Comparison of ENCODE assay signal across 16 cellular contexts in the genomic region with DNA sequence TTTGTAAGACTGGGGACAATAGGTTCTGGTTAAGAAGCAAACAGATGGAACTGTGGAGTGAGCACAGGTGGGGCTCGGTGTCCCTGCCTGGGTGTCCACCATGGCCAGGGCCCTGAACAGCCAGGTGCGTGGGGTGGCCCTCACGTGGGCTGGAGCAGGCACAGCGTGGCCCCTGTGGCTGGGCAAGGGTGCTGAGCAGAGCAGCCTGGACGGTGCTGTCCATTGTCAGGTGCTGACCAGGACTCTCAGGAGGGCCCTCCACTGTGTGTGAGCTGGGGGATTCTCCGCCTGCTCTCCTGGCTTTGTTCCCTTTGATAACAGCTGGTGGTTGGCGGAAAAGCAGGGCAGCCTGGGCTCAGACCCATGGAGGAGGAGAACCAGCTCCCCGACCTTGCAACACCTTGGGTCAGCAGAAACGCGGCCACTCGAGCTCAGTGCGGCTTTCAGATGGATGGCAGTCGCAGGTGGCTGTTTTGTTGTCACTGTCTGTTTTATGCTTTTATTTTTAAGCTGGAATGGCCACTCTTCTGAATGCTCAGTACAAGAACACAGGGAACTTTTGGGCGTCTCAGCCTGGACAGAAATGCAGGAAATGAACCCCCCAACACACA.
A peak's percentile ranks its signal among the peaks of the same experiment; 100 is the strongest.
DNase-seq lines count a peak whose midpoint lies in the region; ATAC-seq and TF ChIP-seq lines count a peak whose summit lies in the region.
"Had no signal": no experiment of that assay in that cellular context is flagged by ENCODE, and none has a peak within 500 bp of the region (broad histone marks: within the 10 kb centered on the region; RNA-seq: fewer than 3 reads in every experiment).

No MANE protein-coding gene starts in this region.

- H3K4me1 ChIP-seq in mesendoderm (ENCODE audit: control insufficient read depth, low read depth, low read length) (no peaks in the 10 kb centered on the region), upper lobe of right lung (no peaks in the 10 kb centered on the region)
- H3K4me1 ChIP-seq: SJSA1 had no signal

- no peak overlapping the region for H3K4me2 ChIP-seq in mesendoderm (ENCODE audit: low read length)

- H3K9me3 ChIP-seq in upper lobe of right lung = no peaks in the 10 kb centered on the region
- H3K9me3 ChIP-seq: SJSA1 had no signal

- no peak overlapping the region for H3K23ac ChIP-seq in mesendoderm (ENCODE audit: low read length)

- no peak overlapping the region for H2AK5ac ChIP-seq in mesendoderm (ENCODE audit: low read length)

- no peak overlapping the region for H2BK120ac ChIP-seq in mesendoderm (ENCODE audit: low read depth, low read length)

- H3K4me1 Mint-ChIP-seq in natural killer cell treated with Interleukin-12 subunit alpha and Interleukin-12 subunit beta and Interleukin-15 and Interleukin-18, amount 100 ng/mL, for 72 hours (ENCODE audit: low read depth in 2 of 2) = no peaks in the 10 kb centered on the region
- no peaks in the 10 kb centered on the region for H3K4me1 Mint-ChIP-seq in natural killer cell

- no peak overlapping the region for H3K18ac ChIP-seq in mesendoderm (ENCODE audit: low read length)

- H4K8ac ChIP-seq in mesendoderm (ENCODE audit: low read depth, low read length) = no peak overlapping the region

- intact Hi-C loops in natural killer cell (cut with micrococcal nuclease) = no loop called here
- intact Hi-C loops in upper lobe of right lung (cut with DNase I) = no loop called here

- no peak overlapping the region for H3K56ac ChIP-seq in mesendoderm (ENCODE audit: low read length)

- no CpG with 5 or more reads among the region's 14 CpGs for WGBS in mesendoderm (ENCODE audit: extremely low coverage, insufficient coverage, low lambda C conversion rate)

- H3K79me1 ChIP-seq in mesendoderm (ENCODE audit: low read length) = no peaks in the 10 kb centered on the region

- peaks cover 2 to 12% of the 10 kb centered on the region in 2 donors for H3K27me3 Mint-ChIP-seq in natural killer cell treated with Interleukin-12 subunit alpha and Interleukin-12 subunit beta and Interleukin-15 and Interleukin-18, amount 100 ng/mL, for 72 hours
- peaks cover 0 to 4% of the 10 kb centered on the region in 2 donors for H3K27me3 Mint-ChIP-seq in natural killer cell (ENCODE audit: low read depth in 2 of 2)

- H3K9ac ChIP-seq in mesendoderm (ENCODE audit: low read length) = no peak overlapping the region
- H3K9ac ChIP-seq: GM23248 had no signal

- H4K5ac ChIP-seq in mesendoderm (ENCODE audit: low read length) = no peak overlapping the region

- no peak overlapping the region for H2BK5ac ChIP-seq in mesendoderm (ENCODE audit: low read length)

- no peak overlapping the region for H3K4me3 ChIP-seq in mesendoderm (ENCODE audit: low read length)
- H3K4me3 ChIP-seq in upper lobe of right lung = no peak overlapping the region
- H3K4me3 ChIP-seq: GM23248, SJSA1 had no signal

- H3K9me3 Mint-ChIP-seq in natural killer cell treated with Interleukin-12 subunit alpha and Interleukin-12 subunit beta and Interleukin-15 and Interleukin-18, amount 100 ng/mL, for 72 hours = no peaks in the 10 kb centered on the region
- peaks cover 3% of the 10 kb centered on the region in 2 donors for H3K9me3 Mint-ChIP-seq in natural killer cell

- no peak for TF ChIP-seq CTCF in natural killer cell (IDR thresholded peaks at IDR 0.05)
- TF ChIP-seq CTCF in upper lobe of right lung (IDR thresholded peaks at IDR 0.05) = no peak

- H3K4me3 Mint-ChIP-seq in natural killer cell treated with Interleukin-12 subunit alpha and Interleukin-12 subunit beta and Interleukin-15 and Interleukin-18, amount 100 ng/mL, for 72 hours = no peak overlapping the region
- H3K4me3 Mint-ChIP-seq in natural killer cell = no peak overlapping the region

- no peaks in the 10 kb centered on the region for H3K36me3 Mint-ChIP-seq in natural killer cell treated with Interleukin-12 subunit alpha and Interleukin-12 subunit beta and Interleukin-15 and Interleukin-18, amount 100 ng/mL, for 72 hours
- H3K36me3 Mint-ChIP-seq in natural killer cell = no peaks in the 10 kb centered on the region

- no peak overlapping the region for H3K27ac Mint-ChIP-seq in natural killer cell treated with Interleukin-12 subunit alpha and Interleukin-12 subunit beta and Interleukin-15 and Interleukin-18, amount 100 ng/mL, for 72 hours
- no peak overlapping the region for H3K27ac Mint-ChIP-seq in natural killer cell

- H3K27me3 ChIP-seq in mesendoderm (ENCODE audit: insufficient read depth, low read length, poor library complexity) (no peaks in the 10 kb centered on the region), upper lobe of right lung (no peaks in the 10 kb centered on the region)
- H3K27me3 ChIP-seq: SJSA1 had no signal

- H3K4ac ChIP-seq in mesendoderm (ENCODE audit: low read depth, low read length) = no peak overlapping the region

- no peak overlapping the region for H2BK15ac ChIP-seq in mesendoderm (replicated peaks; ENCODE audit: low read depth)

- H3K36me3 ChIP-seq in mesendoderm (ENCODE audit: control insufficient read depth, insufficient read depth, low read length) = no peaks in the 10 kb centered on the region
- H3K36me3 ChIP-seq in upper lobe of right lung = no peaks in the 10 kb centered on the region
- H3K36me3 ChIP-seq: SJSA1 had no signal

- no peaks in the 10 kb centered on the region for H3K79me2 ChIP-seq in mesendoderm (ENCODE audit: control insufficient read depth, insufficient read depth, low read length)

- H3K27ac ChIP-seq in mesendoderm (ENCODE audit: low read depth, low read length) (no peak overlapping the region), upper lobe of right lung (no peak overlapping the region)
- H3K27ac ChIP-seq: C4-2B, GM23248, SJSA1 had no signal

- no peak for DNase-seq in natural killer cell treated with Interleukin-12 subunit alpha and Interleukin-12 subunit beta and Interleukin-15 and Interleukin-18, amount 100 ng/mL, for 72 hours (ENCODE audit: low spot score)
- DNase-seq in natural killer cell (no peak), ecto neural progenitor cell (ENCODE audit: low spot score) (peak; percentile 52), mesendoderm (peak; percentile 12), upper lobe of right lung (no peak), germinal center (ENCODE audit: low spot score) (no peak), LoVo (ENCODE audit: low spot score) (no peak), mesenteric fat pad (ENCODE audit: low spot score) (no peak)
- DNase-seq: GM23248, Kasumi-1, MV-4-11, NCI-H1417 treated with DMSO at 0.1 percent for 48 hours, NCI-H2081, NCI-H524 treated with DMSO at 0.1 percent for 48 hours had no signal

- ATAC-seq in natural killer cell treated with Interleukin-12 subunit alpha and Interleukin-12 subunit beta and Interleukin-15 and Interleukin-18, amount 100 ng/mL, for 72 hours = peak; percentile 44 to 45
- ATAC-seq in natural killer cell (no peak), upper lobe of right lung (peak; percentile 31)

Comparison
In these comparisons a context has a peak if more than half of its experiments do, and no peak if none do; other contexts are left out.
1. ATAC-seq: peak in natural killer cell treated with Interleukin-12 subunit alpha and Interleukin-12 subunit beta and Interleukin-15 and Interleukin-18, amount 100 ng/mL, for 72 hours (2 of 2) and upper lobe of right lung (single experiment); none in natural killer cell (0 of 3).
2. DNase-seq: peak in ecto neural progenitor cell (single experiment) and mesendoderm (single experiment); none in natural killer cell treated with Interleukin-12 subunit alpha and Interleukin-12 subunit beta and Interleukin-15 and Interleukin-18, amount 100 ng/mL, for 72 hours (single experiment), natural killer cell (single experiment), upper lobe of right lung (single experiment), germinal center (single experiment), LoVo (single experiment) and mesenteric fat pad (single experiment).